In the genomic region with DNA sequence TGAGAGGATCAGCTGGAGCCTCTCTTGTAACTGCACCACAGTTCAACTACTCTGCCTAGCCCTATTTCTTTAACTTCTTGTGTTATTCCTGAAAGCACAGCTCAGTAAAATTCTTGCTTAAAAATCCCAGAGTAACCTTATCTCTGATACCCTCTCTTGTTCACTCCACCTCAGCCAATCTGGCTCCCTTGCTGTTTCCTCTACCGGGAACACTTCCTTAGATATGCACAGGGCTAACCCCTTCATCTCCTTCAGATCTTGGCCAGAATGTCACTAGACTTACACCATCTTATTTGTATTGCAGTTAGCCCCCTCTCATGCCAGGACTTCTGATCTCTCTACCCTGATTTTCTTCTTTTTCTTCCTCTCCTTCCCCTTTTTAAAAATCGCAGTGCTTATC, we compare ENCODE assay signal across 14 cellular contexts. TPM values are rescaled to one million over a fixed set of nuclear protein-coding genes. Genes with fewer than 3 reads are reported as not detected.
DNase-seq lines count a peak whose midpoint lies in the region; ATAC-seq and TF ChIP-seq lines count a peak whose summit lies in the region.
"Had no signal": no experiment of that assay in that cellular context is flagged by ENCODE, and none has a peak within 500 bp of the region (broad histone marks: within the 10 kb centered on the region; RNA-seq: fewer than 3 reads in every experiment).

No MANE protein-coding gene starts in this region.

- ATAC-seq in GM23338 (peak; percentile 10; the same call in 1 of the 3 replicates), WTC11 (peak; percentile 13; the same call in 1 of the 2 replicates)
- ATAC-seq: HCT116 had no signal

- H3K27me3 ChIP-seq in GM23338 (ENCODE audit: insufficient read depth): no peaks in the 10 kb centered on the region
- H3K27me3 ChIP-seq in SU-DHL-6 (ENCODE audit: low read length): no peaks in the 10 kb centered on the region
- H3K27me3 ChIP-seq in parathyroid adenoma (ENCODE audit: control insufficient read depth, insufficient read depth, low read length): no peaks in the 10 kb centered on the region

- H3K4me2 ChIP-seq in GM23338 (no peak overlapping the region), SU-DHL-6 (ENCODE audit: low read depth, low read length, poor library complexity, severe bottlenecking) (no peak overlapping the region), parathyroid adenoma (ENCODE audit: low read length) (no peak overlapping the region)

- H3K27ac ChIP-seq in GM23338 (ENCODE audit: low read depth) (no peak overlapping the region), SU-DHL-6 (ENCODE audit: low read depth, low read length) (no peak overlapping the region), parathyroid adenoma (no peak overlapping the region)
- H3K27ac ChIP-seq: HL-60 had no signal

- H3K9me3 ChIP-seq in SU-DHL-6 (ENCODE audit: insufficient read depth, low read length) (no peaks in the 10 kb centered on the region), parathyroid adenoma (ENCODE audit: control insufficient read depth, low read length) (no peaks in the 10 kb centered on the region)

- H3K79me2 ChIP-seq in GM23338 (replicated peaks; ENCODE audit: insufficient read depth) (peaks cover 21% of the 10 kb centered on the region), SU-DHL-6 (ENCODE audit: insufficient read depth, low read length) (peaks cover 17% of the 10 kb centered on the region; the same call in 1 of the 2 replicates), parathyroid adenoma (no peaks in the 10 kb centered on the region)

- CTCF ChIA-PET in WTC11 (lab: Charles Lee): interaction anchor here (2.2 kb wide), 1 partner anchor 9 kb away, joined by 12 read pairs; no protein-coding TSS in a partner anchor

- H3K9ac ChIP-seq in SU-DHL-6 (ENCODE audit: low read length) (no peak overlapping the region), parathyroid adenoma (no peak overlapping the region)

- POLR2A ChIA-PET in WTC11 (lab: Charles Lee): interaction anchor here (3.0 kb wide), 1 partner anchor 11 kb away, joined by 12 read pairs; a partner anchor contains a TSS

- H3F3A ChIP-seq in GM23338 (replicated peaks; ENCODE audit: low read depth) (no peaks in the 10 kb centered on the region), SU-DHL-6 (ENCODE audit: insufficient read depth) (peaks cover 8% of the 10 kb centered on the region)

- H4K20me1 ChIP-seq in GM23338 (replicated peaks; ENCODE audit: insufficient read depth) (peaks cover 8% of the 10 kb centered on the region; the same call in 1 of the 2 replicates), SU-DHL-6 (ENCODE audit: low read depth, low read length) (no peaks in the 10 kb centered on the region)

- H3K36me3 ChIP-seq in GM23338 (ENCODE audit: insufficient read depth): no peaks in the 10 kb centered on the region
- no peaks in the 10 kb centered on the region for H3K36me3 ChIP-seq in SU-DHL-6 (ENCODE audit: low read length)
- H3K36me3 ChIP-seq in parathyroid adenoma (ENCODE audit: control insufficient read depth, insufficient read depth, low read length): no peaks in the 10 kb centered on the region

- H3K9me2 ChIP-seq in GM23338 (ENCODE audit: insufficient read depth) (no peaks in the 10 kb centered on the region), SU-DHL-6 (replicated peaks; ENCODE audit: insufficient read depth, low read length) (no peaks in the 10 kb centered on the region)

- DNase-seq in GM23338 (ENCODE audit: low spot score) (peak; percentile 31), WTC11 (ENCODE audit: low spot score) (no peak), epidermal melanocyte (ENCODE audit: insufficient read length, low spot score) (no peak)
- no peak for DNase-seq in activated CD4-positive, alpha-beta T cell treated with anti-CD3 and anti-CD28 coated beads, Interleukin-2, amount 50 U/mL, for 48 hours
- no peak for DNase-seq in NK-92 treated with Interleukin-12 subunit alpha and Interleukin-12 subunit beta, amount 100 ng/mL, for 24 hours (lab: John Stamatoyannopoulos, UW)
- DNase-seq: C1 segment of cervical spinal cord; Calu3; CD4-positive, alpha-beta T cell; DMS 273 treated with DMSO at 0.1 percent for 48 hours had no signal

- H3K27me3 Mint-ChIP-seq in GM23338 (ENCODE audit: insufficient read depth, low read depth, poor library complexity): peaks cover 11% of the 10 kb centered on the region
- H3K27me3 Mint-ChIP-seq in WTC11 (ENCODE audit: low read depth): peaks cover 43% of the 10 kb centered on the region

- H3K27ac Mint-ChIP-seq in GM23338: no peak overlapping the region
- no peak overlapping the region for H3K27ac Mint-ChIP-seq in WTC11
- H3K27ac Mint-ChIP-seq: B cell; CD4-positive, alpha-beta T cell had no signal

- H3K9me3 Mint-ChIP-seq in GM23338 (no peaks in the 10 kb centered on the region), WTC11 (no peaks in the 10 kb centered on the region)
- H3K9me3 Mint-ChIP-seq: CD4-positive, alpha-beta T cell had no signal

- H2AFZ ChIP-seq in GM23338 (no peak overlapping the region), SU-DHL-6 (ENCODE audit: low read depth, low read length, severe bottlenecking) (peak overlapping the region; percentile 4), parathyroid adenoma (peak overlapping the region; percentile 13)

- H3K4me1 Mint-ChIP-seq in GM23338: peaks cover 19% of the 10 kb centered on the region
- peaks cover 14% of the 10 kb centered on the region for H3K4me1 Mint-ChIP-seq in WTC11

- no peak overlapping the region for H3K4me3 Mint-ChIP-seq in GM23338
- no peak overlapping the region for H3K4me3 Mint-ChIP-seq in WTC11
- H3K4me3 Mint-ChIP-seq: B cell; CD4-positive, alpha-beta T cell had no signal

- peaks cover 2% of the 10 kb centered on the region; the same call in 1 of the 3 replicates for H3K36me3 Mint-ChIP-seq in GM23338 (ENCODE audit: low read depth)
- H3K36me3 Mint-ChIP-seq in WTC11: no peaks in the 10 kb centered on the region

- no peak overlapping the region for H3K4me3 ChIP-seq in GM23338
- H3K4me3 ChIP-seq in SU-DHL-6 (ENCODE audit: insufficient read depth, low read length, poor library complexity, severe bottlenecking): no peak overlapping the region
- no peak overlapping the region for H3K4me3 ChIP-seq in parathyroid adenoma (ENCODE audit: low read depth, low read length)

- peaks cover 10% of the 10 kb centered on the region for H3K4me1 ChIP-seq in GM23338 (ENCODE audit: insufficient read depth)
- peaks cover 2% of the 10 kb centered on the region for H3K4me1 ChIP-seq in parathyroid adenoma

- TF ChIP-seq CTCF in GM23338 (conservative IDR thresholded peaks at IDR 0.05; ENCODE audit: low read depth in 2 of 2) (no peak), SU-DHL-6 (IDR thresholded peaks at IDR 0.05; ENCODE audit: insufficient read depth, low read length, poor library complexity, severe bottlenecking) (no peak), WTC11 (IDR thresholded peaks at IDR 0.05) (no peak), parathyroid adenoma (IDR thresholded peaks at IDR 0.05) (no peak)

TF ChIP-seq in GM23338, 12 proteins besides CTCF, POLR2A, EP300 and RAD21 (continues in another document):
- TF ChIP-seq ZNF114 (CRISPR knock-in tag; IDR thresholded peaks at IDR 0.05): no peak
- TF ChIP-seq STAT1 (IDR thresholded peaks at IDR 0.05; ENCODE audit: unreplicated experiment): no peak

TF ChIP-seq in WTC11, 78 proteins besides CTCF, POLR2A, EP300 and RAD21 (continues in another document):
- TF ChIP-seq, protein P1, sequence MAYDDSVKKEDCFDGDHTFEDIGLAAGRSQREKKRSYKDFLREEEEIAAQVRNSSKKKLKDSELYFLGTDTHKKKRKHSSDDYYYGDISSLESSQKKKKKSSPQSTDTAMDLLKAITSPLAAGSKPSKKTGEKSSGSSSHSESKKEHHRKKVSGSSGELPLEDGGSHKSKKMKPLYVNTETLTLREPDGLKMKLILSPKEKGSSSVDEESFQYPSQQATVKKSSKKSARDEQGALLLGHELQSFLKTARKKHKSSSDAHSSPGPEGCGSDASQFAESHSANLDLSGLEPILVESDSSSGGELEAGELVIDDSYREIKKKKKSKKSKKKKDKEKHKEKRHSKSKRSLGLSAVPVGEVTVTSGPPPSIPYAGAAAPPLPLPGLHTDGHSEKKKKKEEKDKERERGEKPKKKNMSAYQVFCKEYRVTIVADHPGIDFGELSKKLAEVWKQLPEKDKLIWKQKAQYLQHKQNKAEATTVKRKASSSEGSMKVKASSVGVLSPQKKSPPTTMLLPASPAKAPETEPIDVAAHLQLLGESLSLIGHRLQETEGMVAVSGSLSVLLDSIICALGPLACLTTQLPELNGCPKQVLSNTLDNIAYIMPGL (CRISPR knock-in tag; IDR thresholded peaks at IDR 0.05): no peak
- no peak for TF ChIP-seq SMAD4 (CRISPR knock-in tag; IDR thresholded peaks at IDR 0.05)
- TF ChIP-seq, protein P2, sequence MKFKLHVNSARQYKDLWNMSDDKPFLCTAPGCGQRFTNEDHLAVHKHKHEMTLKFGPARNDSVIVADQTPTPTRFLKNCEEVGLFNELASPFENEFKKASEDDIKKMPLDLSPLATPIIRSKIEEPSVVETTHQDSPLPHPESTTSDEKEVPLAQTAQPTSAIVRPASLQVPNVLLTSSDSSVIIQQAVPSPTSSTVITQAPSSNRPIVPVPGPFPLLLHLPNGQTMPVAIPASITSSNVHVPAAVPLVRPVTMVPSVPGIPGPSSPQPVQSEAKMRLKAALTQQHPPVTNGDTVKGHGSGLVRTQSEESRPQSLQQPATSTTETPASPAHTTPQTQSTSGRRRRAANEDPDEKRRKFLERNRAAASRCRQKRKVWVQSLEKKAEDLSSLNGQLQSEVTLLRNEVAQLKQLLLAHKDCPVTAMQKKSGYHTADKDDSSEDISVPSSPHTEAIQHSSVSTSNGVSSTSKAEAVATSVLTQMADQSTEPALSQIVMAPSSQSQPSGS (CRISPR knock-in tag; IDR thresholded peaks at IDR 0.05; ENCODE audit: borderline replicate concordance, low read depth): no peak

RNA-seq across cellular contexts. Expression of a gene that starts 2.6 kb away (rescaled TPM):
- 4.3 and 7.6 TPM in 2 replicates for total RNA-seq in GM23338 (2014; rRNA removed; shearing (Covaris generic))
- 2.8 and 3.0 TPM in 2 replicates for polyA plus RNA-seq in GM23338 (2016; fragmentation: Nextera tagmentation; extraction: Ambion mirVana)
- 5.4 to 8.4 TPM (median 6.8 TPM) in 3 replicates for total RNA-seq in WTC11 (2021)

RNA-seq across cellular contexts. Expression of a gene that starts 11.2 kb away (rescaled TPM):
- 4.7 and 12.1 TPM in 2 replicates for total RNA-seq in GM23338 (2014; rRNA removed; shearing (Covaris generic))
- polyA plus RNA-seq in GM23338 (2016; fragmentation: Nextera tagmentation; extraction: Ambion mirVana): 2.8 and 3.1 TPM in 2 replicates
- total RNA-seq in WTC11 (2021): 6.6 to 9.1 TPM (median 7.4 TPM) in 3 replicates

RNA-seq across cellular contexts. Expression of a gene that starts 52.4 kb away (rescaled TPM):
- 5.7 and 7.3 TPM in 2 replicates for total RNA-seq in GM23338 (2014; rRNA removed; shearing (Covaris generic))
- 1.9 and 2.0 TPM in 2 replicates for polyA plus RNA-seq in GM23338 (2016; fragmentation: Nextera tagmentation; extraction: Ambion mirVana)
- total RNA-seq in WTC11 (2021): 7.8 to 8.5 TPM (median 8.3 TPM) in 3 replicates
